Comparison of ENCODE assay signal across 17 cellular contexts in genomic region chr10:19935106-19935505, GRCh38.
DNase-seq lines count a peak whose midpoint lies in the region; TF ChIP-seq lines count a peak whose summit lies in the region.
"Had no signal": no experiment of that assay in that cellular context is flagged by ENCODE, and none has a peak within 500 bp of the region (broad histone marks: within the 10 kb centered on the region; RNA-seq: fewer than 3 reads in every experiment).

No MANE protein-coding gene starts in this region.

- no peak overlapping the region for H2BK5ac ChIP-seq in mesenchymal stem cell (ENCODE audit: low read depth, low read length, poor library complexity, severe bottlenecking)

- H3K4me3 ChIP-seq in BE2C (ENCODE audit: low read depth, low read length) (no peak overlapping the region), mesenchymal stem cell (ENCODE audit: insufficient read depth in 1 of 2, low read depth in 1 of 2, low read length in 2 of 2) (no peak overlapping the region)
- H3K4me3 ChIP-seq: BLaER1 treated with 17β-estradiol and CSF1 and Interleukin-3, amounts not matched to agents 10 nM and 100 nM; GM23338 had no signal

- intact Hi-C loops in Calu3 (cut with micrococcal nuclease; ENCODE audit: unreplicated experiment), result no loop called here

- H3K4me1 ChIP-seq in BE2C, result 0 out of 2 replicates have a peak, but pooled peaks cover 3% of the 10 kb centered on the region
- peaks cover 6% of the 10 kb centered on the region for H3K4me1 ChIP-seq in mesenchymal stem cell (ENCODE audit: control insufficient read depth, insufficient read depth, low read depth, low read length)

- no peak overlapping the region for H3K14ac ChIP-seq in mesenchymal stem cell (ENCODE audit: low read length in 2 of 2)

- no peaks in the 10 kb centered on the region for H3K4me1 Mint-ChIP-seq in Calu3 (ENCODE audit: low read depth, unreplicated experiment)
- H3K4me1 Mint-ChIP-seq: CD4-positive, CD25-positive, alpha-beta regulatory T cell had no signal

- DNase-seq in DMS 273 (lab: John Stamatoyannopoulos, UW; ENCODE audit: unreplicated experiment), result peak; percentile 10
- no peak for DNase-seq in DMS 273 treated with DMSO at 0.1 percent for 48 hours (lab: John Stamatoyannopoulos, UW)
- DNase-seq in BE2C, result peak; percentile 42
- DNase-seq in NCI-H446 treated with DMSO at 0.1 percent for 48 hours (lab: John Stamatoyannopoulos, UW), result peak; percentile 16
- no peak for DNase-seq in mesenchymal stem cell
- no peak for DNase-seq in effector CD4-positive, alpha-beta T cell
- no peak for DNase-seq in Calu3
- no peak for DNase-seq in activated effector memory CD4-positive, alpha-beta T cell treated with Interleukin-2 at 50 U/mL for 16 hours
- DNase-seq: AML-193; CD4-positive, CD25-positive, alpha-beta regulatory T cell; DMS79 treated with DMSO at 0.1 percent for 48 hours; EL; H7 had no signal

- peak overlapping the region; percentile 4 for H4K8ac ChIP-seq in mesenchymal stem cell (ENCODE audit: low read length)

- 94% methylated on average over 3 of the region's 3 CpGs for whole genome bisulfite sequencing in mesenchymal stem cell

- H2BK15ac ChIP-seq in mesenchymal stem cell (ENCODE audit: low read depth, poor library complexity, severe bottlenecking), result no peak overlapping the region

- no peaks in the 10 kb centered on the region for H3K36me3 ChIP-seq in BE2C
- H3K36me3 ChIP-seq in mesenchymal stem cell (ENCODE audit: control insufficient read depth in 1 of 2, insufficient read depth in 2 of 2, low read depth in 1 of 2, low read length in 2 of 2), result no peaks in the 10 kb centered on the region

- no peak overlapping the region for H2BK120ac ChIP-seq in mesenchymal stem cell (ENCODE audit: low read depth, low read length)

- no peaks in the 10 kb centered on the region for H3K36me3 Mint-ChIP-seq in Calu3 (ENCODE audit: insufficient read depth, unreplicated experiment)
- H3K36me3 Mint-ChIP-seq: CD4-positive, CD25-positive, alpha-beta regulatory T cell had no signal

- H3K18ac ChIP-seq in mesenchymal stem cell (ENCODE audit: low read depth in 1 of 2, low read length in 2 of 2), result no peak overlapping the region

- H3K27me3 ChIP-seq in BE2C (no peaks in the 10 kb centered on the region), mesenchymal stem cell (ENCODE audit: control insufficient read depth in 1 of 2, insufficient read depth in 1 of 2, low read length in 2 of 2) (no peaks in the 10 kb centered on the region)
- H3K27me3 ChIP-seq: BLaER1 treated with 17β-estradiol and CSF1 and Interleukin-3, amounts not matched to agents 10 nM and 100 nM had no signal

- H3K27ac Mint-ChIP-seq in Calu3 (ENCODE audit: unreplicated experiment), result no peak overlapping the region
- H3K27ac Mint-ChIP-seq: CD4-positive, CD25-positive, alpha-beta regulatory T cell; GM23338 had no signal

- no peaks in the 10 kb centered on the region for H3K27me3 Mint-ChIP-seq in Calu3 (ENCODE audit: unreplicated experiment)
- H3K27me3 Mint-ChIP-seq: CD4-positive, CD25-positive, alpha-beta regulatory T cell had no signal

- TF ChIP-seq CTCF in BE2C (IDR thresholded peaks at IDR 0.05; ENCODE audit: low read depth, low read length) (no peak), Calu3 (IDR thresholded peaks at IDR 0.05; ENCODE audit: unreplicated experiment) (no peak)

- BruUV-seq in Calu3 (replicated peaks; lab: Mats Ljungman, UMichigan), result no TSS peak

- no peak overlapping the region for H3K4me3 Mint-ChIP-seq in Calu3 (ENCODE audit: low read depth, unreplicated experiment)
- H3K4me3 Mint-ChIP-seq: CD4-positive, CD25-positive, alpha-beta regulatory T cell; GM23338 had no signal

- H3K9me3 Mint-ChIP-seq in Calu3 (ENCODE audit: low read depth, unreplicated experiment), result peaks cover 13% of the 10 kb centered on the region
- H3K9me3 Mint-ChIP-seq: GM23338 had no signal

- H3K9me3 ChIP-seq in BE2C (no peaks in the 10 kb centered on the region), mesenchymal stem cell (ENCODE audit: control insufficient read depth, low read length) (no peaks in the 10 kb centered on the region)

- no peak overlapping the region for H4K91ac ChIP-seq in mesenchymal stem cell (ENCODE audit: low read length)

- no peak overlapping the region for H2AK5ac ChIP-seq in mesenchymal stem cell (ENCODE audit: low read length, severe bottlenecking)

- H3K9ac ChIP-seq in mesenchymal stem cell (ENCODE audit: low read length), result no peak overlapping the region
- H3K9ac ChIP-seq: BLaER1 treated with 17β-estradiol and CSF1 and Interleukin-3, amounts not matched to agents 10 nM and 100 nM had no signal

- no peak overlapping the region for H3K4me2 ChIP-seq in mesenchymal stem cell (ENCODE audit: low read length, poor library complexity, severe bottlenecking)
- H3K4me2 ChIP-seq: GM23338 had no signal

- no peak overlapping the region for H3K27ac ChIP-seq in mesenchymal stem cell (ENCODE audit: low read length, poor library complexity, severe bottlenecking)
- H3K27ac ChIP-seq: 22Rv1; BLaER1 treated with 17β-estradiol and CSF1 and Interleukin-3, amounts not matched to agents 10 nM and 100 nM; HL-60 had no signal

- H3K79me1 ChIP-seq in mesenchymal stem cell (replicated peaks; ENCODE audit: low read length, poor library complexity, severe bottlenecking), result no peaks in the 10 kb centered on the region

- CTCF ChIA-PET in Calu3 (lab: Charles Lee), result no interaction called here

- H3K4ac ChIP-seq in mesenchymal stem cell (ENCODE audit: low read depth in 1 of 2, low read length in 2 of 2), result no peak overlapping the region

- H2BK12ac ChIP-seq in mesenchymal stem cell (ENCODE audit: low read length in 2 of 2), result no peak overlapping the region

- no peak overlapping the region for H2AFZ ChIP-seq in mesenchymal stem cell (ENCODE audit: low read depth, low read length)
- H2AFZ ChIP-seq: GM23338 had no signal

- no peak overlapping the region for H3K23ac ChIP-seq in mesenchymal stem cell (ENCODE audit: low read length in 2 of 2)

Comparison
In these comparisons a context has a peak if more than half of its experiments do, and no peak if none do; other contexts are left out.
1. DNase-seq: peak in DMS 273 (single experiment), BE2C (single experiment) and NCI-H446 treated with DMSO at 0.1 percent for 48 hours (single experiment); none in DMS 273 treated with DMSO at 0.1 percent for 48 hours (single experiment), mesenchymal stem cell (single experiment), effector CD4-positive, alpha-beta T cell (single experiment), Calu3 (single experiment) and activated effector memory CD4-positive, alpha-beta T cell treated with Interleukin-2 at 50 U/mL for 16 hours (single experiment).